In the genomic region with DNA sequence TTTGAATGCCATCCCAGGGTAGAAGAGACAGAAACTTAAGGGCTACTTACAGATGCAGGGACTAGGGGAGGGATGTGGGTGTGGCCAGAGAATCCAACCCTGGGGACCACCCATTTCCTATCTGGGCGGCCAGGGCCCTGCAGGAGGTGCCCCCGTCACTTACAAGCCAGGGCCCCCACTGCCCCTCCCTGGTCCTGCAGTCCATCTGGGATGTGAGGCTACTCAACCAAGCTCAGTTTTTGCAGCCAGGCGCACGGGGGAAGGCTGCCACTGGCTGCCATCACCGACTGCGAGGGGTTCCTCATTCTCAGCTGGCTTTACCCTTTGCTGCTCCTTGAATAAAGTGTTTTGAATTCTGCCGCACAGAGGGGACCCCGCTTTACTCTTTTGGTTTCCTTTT, we compare ENCODE assay signal across 23 cellular contexts.
"Had no signal": no experiment of that assay in that cellular context is flagged by ENCODE, and none has a peak within 500 bp of the region (broad histone marks: within the 10 kb centered on the region; RNA-seq: fewer than 3 reads in every experiment).

No MANE protein-coding gene starts in this region.

- H3K4me1 ChIP-seq: lower lobe of right lung, psoas muscle, right lobe of liver, stomach had no signal

- H3K9me3 Mint-ChIP-seq: immature natural killer cell; memory B cell; natural killer cell treated with Interleukin-12 subunit alpha and Interleukin-12 subunit beta and Interleukin-15 and Interleukin-18, amount 100 ng/mL, for 72 hours; neural progenitor cell had no signal

- H3K27ac Mint-ChIP-seq: natural killer cell treated with Interleukin-12 subunit alpha and Interleukin-12 subunit beta and Interleukin-15 and Interleukin-18, amount 100 ng/mL, for 72 hours had no signal

- H3K36me3 Mint-ChIP-seq: memory B cell; natural killer cell treated with Interleukin-12 subunit alpha and Interleukin-12 subunit beta and Interleukin-15 and Interleukin-18, amount 100 ng/mL, for 72 hours had no signal

- DNase-seq: effector CD4-positive, alpha-beta T cell; esophagus squamous epithelium; immature natural killer cell; kidney; left cardiac atrium; left ventricle myocardium inferior; lower lobe of right lung; midbrain; psoas muscle; retina; stimulated activated CD4-positive, alpha-beta T cell treated with anti-CD3 and anti-CD28 coated beads, Interleukin-2, amount 100 ng/mL, for 24 hours; stimulated activated CD4-positive, alpha-beta T cell treated with anti-CD3 and anti-CD28 coated beads, Interleukin-4, amount 100 ng/mL, for 4 hours; stimulated activated naive CD4-positive, alpha-beta T cell; stomach; substantia nigra; transverse colon had no signal

- H3K4me2 ChIP-seq: neural progenitor cell had no signal

- H3K9ac ChIP-seq: neural progenitor cell had no signal

- H2AFZ ChIP-seq: neural progenitor cell had no signal

- H3K27ac ChIP-seq: coronary artery, epithelial cell of prostate, esophagus squamous epithelium, left ventricle myocardium inferior, lower lobe of right lung, neural progenitor cell, psoas muscle, right lobe of liver, stomach, thoracic aorta, transverse colon had no signal

- ATAC-seq: left cardiac atrium; lower lobe of right lung; natural killer cell treated with Interleukin-12 subunit alpha and Interleukin-12 subunit beta and Interleukin-15 and Interleukin-18, amount 100 ng/mL, for 72 hours; psoas muscle; right lobe of liver had no signal

- H3K9me3 ChIP-seq: esophagus squamous epithelium, left ventricle myocardium inferior, lower lobe of right lung, psoas muscle, right lobe of liver, stomach, thoracic aorta, transverse colon had no signal

- H3K36me3 ChIP-seq: esophagus squamous epithelium, left ventricle myocardium inferior, lower lobe of right lung, neural progenitor cell, right lobe of liver, stomach, thoracic aorta, transverse colon had no signal

- H3K4me3 Mint-ChIP-seq: memory B cell; natural killer cell treated with Interleukin-12 subunit alpha and Interleukin-12 subunit beta and Interleukin-15 and Interleukin-18, amount 100 ng/mL, for 72 hours; neural progenitor cell had no signal

- H3K4me3 ChIP-seq: coronary artery, esophagus squamous epithelium, left ventricle myocardium inferior, lower lobe of right lung, neural progenitor cell, psoas muscle, right lobe of liver, stomach, thoracic aorta, transverse colon had no signal

- H3K27me3 Mint-ChIP-seq: memory B cell; natural killer cell treated with Interleukin-12 subunit alpha and Interleukin-12 subunit beta and Interleukin-15 and Interleukin-18, amount 100 ng/mL, for 72 hours had no signal

- H3K27me3 ChIP-seq: esophagus squamous epithelium, neural progenitor cell, right lobe of liver, stomach, transverse colon had no signal
